17 cellular contexts compared by ENCODE assay signal in genomic region chr3:162368377-162368776, GRCh38.
A peak's percentile ranks its signal among the peaks of the same experiment; 100 is the strongest.
DNase-seq lines count a peak whose midpoint lies in the region; ATAC-seq and TF ChIP-seq lines count a peak whose summit lies in the region.
"Had no signal": no experiment of that assay in that cellular context is flagged by ENCODE, and none has a peak within 500 bp of the region (broad histone marks: within the 10 kb centered on the region; RNA-seq: fewer than 3 reads in every experiment).

No MANE protein-coding gene starts in this region.

- DNase-seq in left ventricle myocardium inferior (no peak), Right ventricle myocardium inferior (ENCODE audit: missing footprints) (no peak), fibroblast of lung (ENCODE audit: low read depth in 2 of 2) (peak in 1 of 2 donors; percentile 55), hypothalamus (lab: John Stamatoyannopoulos, UW) (no peak), AG08395 (ENCODE audit: low spot score) (no peak)
- DNase-seq: DMS 273 treated with DMSO at 0.1 percent for 48 hours, GF-D8, MG63, NCI-H1092 treated with DMSO at 0.1 percent for 48 hours, NCI-H2081 treated with DMSO at 0.1 percent for 48 hours, NCI-H510A treated with DMSO at 0.1 percent for 48 hours had no signal

- no peaks in the 10 kb centered on the region for H3K27me3 ChIP-seq in left ventricle myocardium inferior (ENCODE audit: low read depth)
- H3K27me3 ChIP-seq in fibroblast of lung (ENCODE audit: control insufficient read depth, insufficient read depth, low read length): no peaks in the 10 kb centered on the region
- H3K27me3 ChIP-seq in neural cell (ENCODE audit: insufficient read depth, low read depth, low read length): no peaks in the 10 kb centered on the region
- H3K27me3 ChIP-seq: MG63, SJSA1 had no signal

- H3K79me2 ChIP-seq in fibroblast of lung (ENCODE audit: control insufficient read depth, insufficient read depth, low read length) (no peaks in the 10 kb centered on the region), neural cell (replicated peaks; ENCODE audit: insufficient read depth, low read length) (no peaks in the 10 kb centered on the region)

- no peaks in the 10 kb centered on the region for H3K36me3 ChIP-seq in left ventricle myocardium inferior
- H3K36me3 ChIP-seq in fibroblast of lung (ENCODE audit: control insufficient read depth, insufficient read depth, low read length): no peaks in the 10 kb centered on the region
- no peaks in the 10 kb centered on the region for H3K36me3 ChIP-seq in neural cell (ENCODE audit: insufficient read depth, low read length)
- H3K36me3 ChIP-seq: MG63, SJSA1 had no signal

- H3K4me2 ChIP-seq in fibroblast of lung (ENCODE audit: extremely low read depth, insufficient read depth, low read length) (peak overlapping the region; percentile 73), neural cell (ENCODE audit: low read length) (no peak overlapping the region)
- H3K4me2 ChIP-seq: A549 had no signal

- TF ChIP-seq CTCF in left ventricle myocardium inferior (IDR thresholded peaks at IDR 0.05; ENCODE audit: borderline replicate concordance): no peak
- TF ChIP-seq CTCF in fibroblast of lung (conservative IDR thresholded peaks at IDR 0.05 in 1 of 2, IDR thresholded peaks at IDR 0.05 in 1 of 2; ENCODE audit: low read depth in 1 of 2, low read length in 2 of 2): no peak
- no peak for TF ChIP-seq CTCF in neural cell (IDR thresholded peaks at IDR 0.05; ENCODE audit: poor library complexity, severe bottlenecking)

- H3K9ac ChIP-seq in fibroblast of lung (ENCODE audit: insufficient read depth, low read length) (no peak overlapping the region), neural cell (ENCODE audit: low read length) (no peak overlapping the region)

- H3K4me3 ChIP-seq in left ventricle myocardium inferior (no peak overlapping the region), fibroblast of lung (replicated peaks in 1 of 4; ENCODE audit: control extremely low read depth in 1 of 4, insufficient read depth in 1 of 4, low read depth in 3 of 4, low read length in 4 of 4) (peak overlapping the region in 1 of 4 experiments; percentile 9), neural cell (ENCODE audit: low read length) (no peak overlapping the region)
- H3K4me3 ChIP-seq: A549, MG63, SJSA1 had no signal

- TF ChIP-seq EP300 in neural cell (conservative IDR thresholded peaks at IDR 0.05; ENCODE audit: poor library complexity, severe bottlenecking): peak; percentile 58

- intact Hi-C loops in left ventricle myocardium inferior (cut with micrococcal nuclease): no loop called here
- intact Hi-C loops in Right ventricle myocardium inferior (cut with DNase I): no loop called here

- H3K27ac ChIP-seq in left ventricle myocardium inferior (replicated peaks): peak overlapping the region; percentile 30
- H3K27ac ChIP-seq in fibroblast of lung (ENCODE audit: insufficient read depth, low read length): no peak overlapping the region
- no peak overlapping the region for H3K27ac ChIP-seq in neural cell (ENCODE audit: low read length)
- H3K27ac ChIP-seq: A549, RWPE1, SJSA1 had no signal

- H3K9me2 ChIP-seq in neural cell (ENCODE audit: insufficient read depth, low read length): no peaks in the 10 kb centered on the region

- no peaks in the 10 kb centered on the region for H4K20me1 ChIP-seq in fibroblast of lung (ENCODE audit: control insufficient read depth, extremely low read depth, insufficient read depth, low read length)
- H4K20me1 ChIP-seq in neural cell (ENCODE audit: insufficient read depth): no peaks in the 10 kb centered on the region

- ATAC-seq in Right ventricle myocardium inferior: no peak
- ATAC-seq in HG03442 (IDR thresholded peaks at IDR 0.05; ENCODE audit: unreplicated experiment): no peak
- ATAC-seq: A549, HepG2 had no signal

- H2AFZ ChIP-seq in fibroblast of lung (ENCODE audit: low read length) (peak overlapping the region; percentile 45), neural cell (ENCODE audit: low read depth, low read length) (no peak overlapping the region)

- no peaks in the 10 kb centered on the region for H3F3A ChIP-seq in neural cell (ENCODE audit: insufficient read depth, low read length, poor library complexity, severe bottlenecking)

- H3K4me1 ChIP-seq in left ventricle myocardium inferior (peaks cover 41% of the 10 kb centered on the region), fibroblast of lung (ENCODE audit: control insufficient read depth, extremely low read depth, insufficient read depth, low read length) (peaks cover 2% of the 10 kb centered on the region)
- H3K4me1 ChIP-seq: A549, SJSA1 had no signal

- H3K9me3 ChIP-seq in left ventricle myocardium inferior (replicated peaks) (no peaks in the 10 kb centered on the region), fibroblast of lung (ENCODE audit: control insufficient read depth, insufficient read depth, low read depth, low read length) (no peaks in the 10 kb centered on the region), neural cell (ENCODE audit: low read length) (no peaks in the 10 kb centered on the region)
- H3K9me3 ChIP-seq: A549, MG63, SJSA1 had no signal

- no peak for TF ChIP-seq RAD21 in neural cell (conservative IDR thresholded peaks at IDR 0.05)

TF ChIP-seq in neural cell, 6 proteins besides CTCF, POLR2A, EP300 and RAD21:
- no peak for TF ChIP-seq MXI1 (conservative IDR thresholded peaks at IDR 0.05; ENCODE audit: poor library complexity, severe bottlenecking)
- no peak for TF ChIP-seq TAF1 (IDR thresholded peaks at IDR 0.05; ENCODE audit: low read depth)
- no peak for TF ChIP-seq EZH2 (IDR thresholded peaks at IDR 0.05; ENCODE audit: borderline replicate concordance, insufficient read depth, low read length, poor library complexity, severe bottlenecking)
- no peak for TF ChIP-seq REST (IDR thresholded peaks at IDR 0.05; ENCODE audit: borderline replicate concordance)
- TF ChIP-seq POLR2AphosphoS5 (IDR thresholded peaks at IDR 0.05): no peak
- no peak for TF ChIP-seq SMC3 (conservative IDR thresholded peaks at IDR 0.05; ENCODE audit: poor library complexity)
